Comparison of ENCODE assay signal across 18 cellular contexts in the genomic region with DNA sequence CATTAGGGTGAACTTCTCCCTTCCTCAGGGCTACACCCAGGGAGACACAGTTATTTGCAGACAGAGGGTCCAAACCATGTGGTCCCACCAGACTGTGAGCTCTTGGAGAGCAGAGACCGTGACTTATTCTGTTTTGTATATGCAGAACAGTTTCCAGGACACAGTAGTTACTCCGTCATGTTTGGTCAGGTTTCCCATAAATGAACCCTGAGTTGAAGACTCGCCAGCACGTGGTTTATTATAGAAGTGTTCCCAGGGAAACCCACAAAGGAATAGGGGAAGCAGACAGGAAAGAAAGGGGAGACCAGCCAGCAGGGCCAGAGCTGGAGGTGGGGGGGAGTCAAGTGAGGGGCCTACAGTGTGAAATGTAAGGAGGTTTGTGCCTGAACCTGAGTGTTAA.
"Had no signal": no experiment of that assay in that cellular context is flagged by ENCODE, and none has a peak within 500 bp of the region (broad histone marks: within the 10 kb centered on the region; RNA-seq: fewer than 3 reads in every experiment).

No MANE protein-coding gene starts in this region.

- H3K4me3 ChIP-seq: dorsolateral prefrontal cortex, lower lobe of right lung, pancreas, right atrium auricular region, SJSA1, spleen, stomach had no signal

- H3K36me3 Mint-ChIP-seq: activated naive CD8-positive, alpha-beta T cell; WTC11 had no signal

- H3K4me1 Mint-ChIP-seq: WTC11 had no signal

- H3K4me3 Mint-ChIP-seq: activated naive CD8-positive, alpha-beta T cell; activated T-cell treated with anti-CD3 and anti-CD28 coated beads, Interleukin-2, amount 50 U/mL, for 72 hours; naive B cell; WTC11 had no signal

- H3K27ac Mint-ChIP-seq: activated naive CD8-positive, alpha-beta T cell; activated T-cell treated with anti-CD3 and anti-CD28 coated beads, Interleukin-2, amount 50 U/mL, for 72 hours; WTC11 had no signal

- DNase-seq: activated CD4-positive, alpha-beta T cell treated with anti-CD3 and anti-CD28 coated beads for 48 hours; activated CD8-positive, alpha-beta memory T cell treated with anti-CD3 and anti-CD28 coated beads, Interleukin-2, amount 50 U/mL, for 48 hours; activated gamma-delta T cell; activated T-cell treated with anti-CD3 and anti-CD28 coated beads, Interleukin-2, amount 50 U/mL, for 72 hours; amygdala; dorsolateral prefrontal cortex; foreskin fibroblast; lower lobe of right lung; naive B cell; pancreas; spleen; stimulated activated CD4-positive, alpha-beta T cell treated with anti-CD3 and anti-CD28 coated beads, Interleukin-1b, Interleukin-23, amount 100 ng/mL, for 48 hours; stomach; T-helper 2 cell had no signal

- H3K36me3 ChIP-seq: lower lobe of right lung, pancreas, right atrium auricular region, SJSA1, spleen, stomach had no signal

- H3K9me3 ChIP-seq: lower lobe of right lung, pancreas, right atrium auricular region, SJSA1, spleen, stomach had no signal

- H3K4me1 ChIP-seq: lower lobe of right lung, pancreas, right atrium auricular region, spleen, stomach had no signal

- H3K27me3 ChIP-seq: pancreas, right atrium auricular region, SJSA1 had no signal

- H3K9me3 Mint-ChIP-seq: activated T-cell treated with anti-CD3 and anti-CD28 coated beads, Interleukin-2, amount 50 U/mL, for 72 hours; WTC11 had no signal

- ATAC-seq: activated T-cell treated with anti-CD3 and anti-CD28 coated beads, Interleukin-2, amount 50 U/mL, for 72 hours; lower lobe of right lung; pancreas; WTC11 had no signal

- H3K27ac ChIP-seq: dorsolateral prefrontal cortex, lower lobe of right lung, pancreas, right atrium auricular region, SJSA1, spleen, stomach had no signal
